In the genomic region with DNA sequence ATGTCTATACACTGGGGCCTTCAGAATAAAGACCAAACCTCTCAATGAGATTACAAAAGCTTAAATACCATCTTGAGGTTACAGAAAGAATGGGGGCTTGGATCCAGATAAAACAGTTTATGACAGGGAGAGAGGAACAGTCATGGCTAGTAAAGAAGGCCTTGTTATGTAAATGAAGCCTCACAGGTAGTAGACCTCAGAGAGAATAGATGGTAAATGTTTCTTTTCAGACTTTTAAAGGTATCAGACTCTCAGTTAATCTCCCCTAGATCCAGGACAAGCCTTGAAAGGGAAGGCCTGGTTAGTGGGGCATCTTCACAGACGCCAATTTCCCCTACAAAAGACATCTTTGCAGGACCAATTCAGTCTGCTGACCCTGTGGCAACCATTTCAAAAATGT, we compare ENCODE assay signal across 24 cellular contexts.
"Had no signal": no experiment of that assay in that cellular context is flagged by ENCODE, and none has a peak within 500 bp of the region (broad histone marks: within the 10 kb centered on the region; RNA-seq: fewer than 3 reads in every experiment).

No MANE protein-coding gene starts in this region.

- H3K4me3 ChIP-seq: coronary artery, esophagus squamous epithelium, heart right ventricle, lung, right lobe of liver, stomach, thyroid gland, vagina had no signal

- H2AFZ ChIP-seq: parathyroid adenoma had no signal

- H3K9ac ChIP-seq: parathyroid adenoma had no signal

- H3K36me3 Mint-ChIP-seq: memory B cell; natural killer cell treated with Interleukin-12 subunit alpha and Interleukin-12 subunit beta and Interleukin-15 and Interleukin-18, amount 100 ng/mL, for 72 hours had no signal

- H3K27ac ChIP-seq: coronary artery, esophagus squamous epithelium, heart right ventricle, parathyroid adenoma, right lobe of liver, stomach, thyroid gland, vagina had no signal

- H3K9me3 Mint-ChIP-seq: memory B cell, neural crest cell had no signal

- H3K36me3 ChIP-seq: esophagus squamous epithelium, heart right ventricle, right lobe of liver, stomach, thyroid gland, vagina had no signal

- H3K4me1 ChIP-seq: esophagus squamous epithelium, heart right ventricle, parathyroid adenoma, right lobe of liver, stomach, thyroid gland, vagina had no signal

- H3K4me1 Mint-ChIP-seq: memory B cell, neural crest cell had no signal

- H3K79me2 ChIP-seq: parathyroid adenoma had no signal

- H3K27me3 ChIP-seq: esophagus squamous epithelium, heart right ventricle, right lobe of liver, stomach, thyroid gland, vagina had no signal

- H3K4me3 Mint-ChIP-seq: memory B cell; natural killer cell treated with Interleukin-12 subunit alpha and Interleukin-12 subunit beta and Interleukin-15 and Interleukin-18, amount 100 ng/mL, for 72 hours; neural crest cell had no signal

- DNase-seq: dermis blood vessel endothelial cell; effector memory CD4-positive, alpha-beta T cell; erythroblast; esophagus squamous epithelium; foreskin melanocyte; glutamatergic neuron; heart right ventricle; hippocampal formation; kidney; right lobe of liver; small intestine; stimulated activated CD4-positive, alpha-beta T cell treated with anti-CD3 and anti-CD28 coated beads, Interleukin-15, amount 100 ng/mL, for 24 hours; stimulated activated CD4-positive, alpha-beta T cell treated with anti-CD3 and anti-CD28 coated beads, Interleukin-2, amount 100 ng/mL, for 48 hours; stimulated activated naive CD4-positive, alpha-beta T cell treated with Interleukin-2 at 50 U/mL for 16 hours; stomach; thyroid gland had no signal

- H3K9me3 ChIP-seq: esophagus squamous epithelium, right lobe of liver, stomach, thyroid gland, vagina had no signal

- H3K27ac Mint-ChIP-seq: memory B cell; natural killer cell treated with Interleukin-12 subunit alpha and Interleukin-12 subunit beta and Interleukin-15 and Interleukin-18, amount 100 ng/mL, for 72 hours; progenitor cell of endocrine pancreas had no signal

- H3K27me3 Mint-ChIP-seq: memory B cell; natural killer cell treated with Interleukin-12 subunit alpha and Interleukin-12 subunit beta and Interleukin-15 and Interleukin-18, amount 100 ng/mL, for 72 hours; progenitor cell of endocrine pancreas had no signal
